In the genomic region with DNA sequence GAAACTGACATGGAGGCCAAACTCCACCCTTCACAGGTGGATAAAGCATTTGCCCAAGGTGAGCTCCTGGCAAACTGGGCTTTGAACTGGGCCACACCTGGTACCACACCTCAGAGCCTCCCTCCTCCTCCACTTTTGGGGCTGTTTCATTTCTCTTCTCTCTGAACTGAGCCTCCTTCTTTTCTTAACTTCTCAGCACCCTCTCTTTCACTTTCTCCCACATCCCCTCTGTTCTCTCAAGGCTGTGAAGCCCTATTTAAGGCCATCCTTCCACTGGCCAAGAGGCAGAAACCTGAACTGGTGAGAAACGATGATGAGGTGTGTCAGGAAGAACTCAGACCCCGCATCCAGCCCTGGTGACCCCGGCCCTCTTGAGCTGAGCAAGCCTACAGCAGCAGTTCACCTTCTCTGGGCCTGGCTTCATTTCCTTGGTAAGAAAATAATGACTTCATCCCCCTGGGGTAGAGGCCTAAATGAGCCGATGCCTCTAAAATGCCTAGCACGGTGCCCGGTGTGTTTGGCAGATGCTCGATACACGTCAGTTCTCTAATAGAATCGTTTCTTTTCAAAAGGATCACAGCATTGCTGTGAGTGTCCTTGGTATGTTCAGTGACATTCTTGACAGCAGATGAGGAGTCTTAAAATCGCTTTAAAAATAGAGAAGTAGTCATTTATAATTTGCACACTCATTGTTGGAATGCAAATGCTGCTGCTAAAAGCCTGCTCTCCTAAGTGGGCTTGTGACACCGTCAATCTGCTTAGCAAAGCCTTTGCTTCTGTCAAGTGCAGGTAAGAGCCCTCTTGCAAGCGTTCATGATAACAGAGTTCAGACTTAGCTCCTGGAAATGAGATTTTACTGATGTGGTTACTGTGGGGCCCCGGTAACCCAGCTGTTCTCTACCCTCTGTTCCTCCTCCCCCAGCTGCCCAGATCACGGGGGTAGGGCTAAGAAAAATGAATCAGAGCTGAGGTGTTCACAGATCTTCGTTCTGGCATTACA, we compare ENCODE assay signal across 9 cellular contexts.
DNase-seq lines count a peak whose midpoint lies in the region; ATAC-seq and TF ChIP-seq lines count a peak whose summit lies in the region.
"Had no signal": no experiment of that assay in that cellular context is flagged by ENCODE, and none has a peak within 500 bp of the region (broad histone marks: within the 10 kb centered on the region; RNA-seq: fewer than 3 reads in every experiment).

No MANE protein-coding gene starts in this region.

- H3K27me3 Mint-ChIP-seq in brain, result no peaks in the 10 kb centered on the region
- H3K27me3 Mint-ChIP-seq in immature natural killer cell (ENCODE audit: low read depth in 3 of 3), result peaks cover 2 to 6% (median 4%) of the 10 kb centered on the region in 3 donors

- peak; percentile 73 for ATAC-seq in HG02798 (IDR thresholded peaks at IDR 0.05; ENCODE audit: poor library complexity, unreplicated experiment)
- ATAC-seq in activated CD4-positive, CD25-positive, alpha-beta regulatory T cell treated with anti-CD3 and anti-CD28 coated beads, Interleukin-2, amount 50 U/mL, for 24 hours, result peak; percentile 96 to 97

- H3K4me1 Mint-ChIP-seq in brain, result peaks cover 64% of the 10 kb centered on the region
- H3K4me1 Mint-ChIP-seq in immature natural killer cell, result no peaks in the 10 kb centered on the region

- peak; percentile 24 to 36 for DNase-seq in stimulated activated CD8-positive, alpha-beta memory T cell treated with anti-CD3 and anti-CD28 coated beads, Interleukin-4, amount 100 ng/mL, for 4 hours (ENCODE audit: low read depth in 2 of 2, low spot score in 1 of 2)
- DNase-seq in immature natural killer cell (no peak), amniotic stem cell (lab: John Stamatoyannopoulos, UW) (no peak), foreskin melanocyte (no peak), hippocampal formation (lab: John Stamatoyannopoulos, UW) (no peak)
- DNase-seq: SHP77 treated with DMSO at 0.1 percent for 48 hours had no signal

- H3K36me3 Mint-ChIP-seq in brain (no peaks in the 10 kb centered on the region), immature natural killer cell (no peaks in the 10 kb centered on the region)

- peak overlapping the region; percentile 39 to 95 (median 92) for H3K27ac Mint-ChIP-seq in brain
- peak overlapping the region in 1 of 6 donors; percentile 53 for H3K27ac Mint-ChIP-seq in immature natural killer cell

- H3K4me3 Mint-ChIP-seq in brain (no peak overlapping the region), immature natural killer cell (no peak overlapping the region)

- peaks cover 0 to 4% (median 0%) of the 10 kb centered on the region in 5 experiments for H3K9me3 Mint-ChIP-seq in brain
- no peaks in the 10 kb centered on the region for H3K9me3 Mint-ChIP-seq in immature natural killer cell

- TF ChIP-seq CTCF in brain (conservative IDR thresholded peaks at IDR 0.05), result no peak

Comparison
In these comparisons a context has a peak if more than half of its experiments do, and no peak if none do; other contexts are left out.
1. DNase-seq: peak in stimulated activated CD8-positive, alpha-beta memory T cell treated with anti-CD3 and anti-CD28 coated beads, Interleukin-4, amount 100 ng/mL, for 4 hours (2 of 2); none in immature natural killer cell (0 of 3), amniotic stem cell (single experiment), foreskin melanocyte (single experiment) and hippocampal formation (0 of 2).